14 cellular contexts compared by ENCODE assay signal in genomic region chr9:77997611-77998349, GRCh38. TPM values are rescaled to one million over a fixed set of nuclear protein-coding genes. Genes with fewer than 3 reads are reported as not detected.
A peak's percentile ranks its signal among the peaks of the same experiment; 100 is the strongest.
DNase-seq lines count a peak whose midpoint lies in the region; ATAC-seq and FAIRE-seq lines count a peak whose summit lies in the region.
"Had no signal": no experiment of that assay in that cellular context is flagged by ENCODE, and none has a peak within 500 bp of the region (broad histone marks: within the 10 kb centered on the region; RNA-seq: fewer than 3 reads in every experiment).

No MANE protein-coding gene starts in this region.

- H3K27ac Mint-ChIP-seq in T-helper 1 cell treated with Interleukin-12 subunit alpha and Interleukin-12 subunit beta and Interleukin-4 antibody, amounts not matched to agents 30 μg/mL and 1 μg/mL, for 36 hours: peak overlapping the region; percentile 18
- H3K27ac Mint-ChIP-seq in activated T-helper 17 cell treated with anti-CD3 and anti-CD28 coated beads, Interleukin-2, amount 50 U/mL, for 72 hours: peak overlapping the region; percentile 19
- no peak overlapping the region for H3K27ac Mint-ChIP-seq in stimulated activated naive B cell treated with anti-CD40 and anti-IgM and Interleukin-4, amounts not matched to agents 10 μg/mL and 1 μg/mL and 100 μg/mL, for 72 hours
- H3K27ac Mint-ChIP-seq: activated CD4-positive, alpha-beta memory T cell treated with anti-CD3 and anti-CD28 coated beads for 36 hours; activated naive CD8-positive, alpha-beta T cell treated with anti-CD3 and anti-CD28 coated beads for 36 hours had no signal

- no peaks in the 10 kb centered on the region for H3K27me3 Mint-ChIP-seq in T-helper 1 cell treated with Interleukin-12 subunit alpha and Interleukin-12 subunit beta and Interleukin-4 antibody, amounts not matched to agents 30 μg/mL and 1 μg/mL, for 36 hours (ENCODE audit: low read depth)
- no peaks in the 10 kb centered on the region for H3K27me3 Mint-ChIP-seq in activated T-helper 17 cell treated with anti-CD3 and anti-CD28 coated beads, Interleukin-2, amount 50 U/mL, for 72 hours
- H3K27me3 Mint-ChIP-seq in stimulated activated naive B cell treated with anti-CD40 and anti-IgM and Interleukin-4, amounts not matched to agents 10 μg/mL and 1 μg/mL and 100 μg/mL, for 72 hours: peaks cover 13 to 26% of the 10 kb centered on the region in 2 donors
- H3K27me3 Mint-ChIP-seq: activated CD4-positive, alpha-beta memory T cell treated with anti-CD3 and anti-CD28 coated beads for 36 hours; activated naive CD8-positive, alpha-beta T cell treated with anti-CD3 and anti-CD28 coated beads for 36 hours had no signal

- H3K36me3 Mint-ChIP-seq in T-helper 1 cell treated with Interleukin-12 subunit alpha and Interleukin-12 subunit beta and Interleukin-4 antibody, amounts not matched to agents 30 μg/mL and 1 μg/mL, for 36 hours (ENCODE audit: low read depth): peaks cover 12% of the 10 kb centered on the region
- H3K36me3 Mint-ChIP-seq in activated T-helper 17 cell treated with anti-CD3 and anti-CD28 coated beads, Interleukin-2, amount 50 U/mL, for 72 hours (ENCODE audit: low read depth): peaks cover 16% of the 10 kb centered on the region
- no peaks in the 10 kb centered on the region for H3K36me3 Mint-ChIP-seq in stimulated activated naive B cell treated with anti-CD40 and anti-IgM and Interleukin-4, amounts not matched to agents 10 μg/mL and 1 μg/mL and 100 μg/mL, for 72 hours

- ATAC-seq in activated T-helper 17 cell treated with anti-CD3 and anti-CD28 coated beads, Interleukin-2, amount 50 U/mL, for 72 hours (replicated peaks): no peak
- peak; percentile 42 to 57 for ATAC-seq in stimulated activated naive B cell treated with anti-CD40 and anti-IgM and Interleukin-4, amounts not matched to agents 10 μg/mL and 1 μg/mL and 100 μg/mL, for 72 hours (replicated peaks)
- ATAC-seq in GM21576 (IDR thresholded peaks at IDR 0.05; ENCODE audit: unreplicated experiment): no peak
- no peak for ATAC-seq in HG02938 (IDR thresholded peaks at IDR 0.05; ENCODE audit: unreplicated experiment)
- ATAC-seq: gastrocnemius medialis had no signal

- no peak overlapping the region for H3K4me3 Mint-ChIP-seq in T-helper 1 cell treated with Interleukin-12 subunit alpha and Interleukin-12 subunit beta and Interleukin-4 antibody, amounts not matched to agents 30 μg/mL and 1 μg/mL, for 36 hours
- no peak overlapping the region for H3K4me3 Mint-ChIP-seq in activated T-helper 17 cell treated with anti-CD3 and anti-CD28 coated beads, Interleukin-2, amount 50 U/mL, for 72 hours
- no peak overlapping the region for H3K4me3 Mint-ChIP-seq in stimulated activated naive B cell treated with anti-CD40 and anti-IgM and Interleukin-4, amounts not matched to agents 10 μg/mL and 1 μg/mL and 100 μg/mL, for 72 hours
- H3K4me3 Mint-ChIP-seq: activated CD4-positive, alpha-beta memory T cell treated with anti-CD3 and anti-CD28 coated beads for 36 hours; activated naive CD8-positive, alpha-beta T cell treated with anti-CD3 and anti-CD28 coated beads for 36 hours had no signal

- no peak for DNase-seq in T-helper 1 cell
- DNase-seq in left kidney (ENCODE audit: low read depth, low spot score): peak; percentile 78
- no peak for DNase-seq in stimulated activated naive B cell treated with anti-CD40 and anti-IgM and Interleukin-4, amounts not matched to agents 10 μg/mL and 1 μg/mL and 100 μg/mL, for 72 hours
- DNase-seq in RCC 7860 (ENCODE audit: low spot score): no peak
- DNase-seq: activated CD4-positive, alpha-beta memory T cell treated with anti-CD3 and anti-CD28 coated beads for 36 hours; activated naive CD8-positive, alpha-beta T cell treated with anti-CD3 and anti-CD28 coated beads for 36 hours; gastrocnemius medialis; GDM1; NCI-H510A; SW 1271 had no signal

- peaks cover 17% of the 10 kb centered on the region for H3K4me1 Mint-ChIP-seq in T-helper 1 cell treated with Interleukin-12 subunit alpha and Interleukin-12 subunit beta and Interleukin-4 antibody, amounts not matched to agents 30 μg/mL and 1 μg/mL, for 36 hours (ENCODE audit: low read depth)
- peaks cover 33% of the 10 kb centered on the region for H3K4me1 Mint-ChIP-seq in activated T-helper 17 cell treated with anti-CD3 and anti-CD28 coated beads, Interleukin-2, amount 50 U/mL, for 72 hours
- peaks cover 7 to 14% of the 10 kb centered on the region in 2 donors for H3K4me1 Mint-ChIP-seq in stimulated activated naive B cell treated with anti-CD40 and anti-IgM and Interleukin-4, amounts not matched to agents 10 μg/mL and 1 μg/mL and 100 μg/mL, for 72 hours

- H3K9me3 Mint-ChIP-seq in T-helper 1 cell treated with Interleukin-12 subunit alpha and Interleukin-12 subunit beta and Interleukin-4 antibody, amounts not matched to agents 30 μg/mL and 1 μg/mL, for 36 hours: no peaks in the 10 kb centered on the region
- H3K9me3 Mint-ChIP-seq in activated T-helper 17 cell treated with anti-CD3 and anti-CD28 coated beads, Interleukin-2, amount 50 U/mL, for 72 hours: no peaks in the 10 kb centered on the region
- no peaks in the 10 kb centered on the region for H3K9me3 Mint-ChIP-seq in stimulated activated naive B cell treated with anti-CD40 and anti-IgM and Interleukin-4, amounts not matched to agents 10 μg/mL and 1 μg/mL and 100 μg/mL, for 72 hours
- H3K9me3 Mint-ChIP-seq: activated CD4-positive, alpha-beta memory T cell treated with anti-CD3 and anti-CD28 coated beads for 36 hours; activated naive CD8-positive, alpha-beta T cell treated with anti-CD3 and anti-CD28 coated beads for 36 hours had no signal

- FAIRE-seq in RCC 7860 (lab: Jason Lieb, UNC): no peak

RNA-seq across cellular contexts. Expression of gene GNAQ, which starts 33.8 kb away (rescaled TPM):
- 10 to 100 TPM; 12.8 to 18.5 TPM for total RNA-seq in activated T-helper 17 cell treated with anti-CD3 and anti-CD28 coated beads, Interleukin-2, amount 50 U/mL, for 72 hours

Comparison
In these comparisons a context has a peak if more than half of its experiments do, and no peak if none do; other contexts are left out.
1. ATAC-seq: peak in stimulated activated naive B cell treated with anti-CD40 and anti-IgM and Interleukin-4, amounts not matched to agents 10 μg/mL and 1 μg/mL and 100 μg/mL, for 72 hours (2 of 2); none in activated T-helper 17 cell treated with anti-CD3 and anti-CD28 coated beads, Interleukin-2, amount 50 U/mL, for 72 hours (single experiment), GM21576 (single experiment) and HG02938 (single experiment).